Comparison of ENCODE assay signal across 21 cellular contexts in genomic region chr2:203569677-203570316, GRCh38.
"Had no signal": no experiment of that assay in that cellular context is flagged by ENCODE, and none has a peak within 500 bp of the region (broad histone marks: within the 10 kb centered on the region; RNA-seq: fewer than 3 reads in every experiment).

No MANE protein-coding gene starts in this region.

- H3K4me1 ChIP-seq: colonic mucosa, lower lobe of right lung, spleen had no signal

- H3K36me3 ChIP-seq: brain microvascular endothelial cell, colonic mucosa, lower lobe of right lung, sigmoid colon, spleen, thyroid gland had no signal

- ATAC-seq: activated CD8-positive, alpha-beta memory T cell treated with anti-CD3 and anti-CD28 coated beads, Interleukin-2, amount 10 ng/mL, durations not matched to agents 7 days and 5 days; activated naive CD8-positive, alpha-beta T cell treated with anti-CD3 and anti-CD28 coated beads, Interleukin-2, amount 50 U/mL, for 24 hours; left colon; WTC11 had no signal

- H3K4me3 Mint-ChIP-seq: activated CD4-positive, alpha-beta memory T cell treated with anti-CD3 and anti-CD28 coated beads, Interleukin-2, amount 10 ng/mL, durations not matched to agents 7 days and 5 days; activated CD8-positive, alpha-beta memory T cell treated with anti-CD3 and anti-CD28 coated beads, Interleukin-2, amount 10 ng/mL, durations not matched to agents 7 days and 5 days; activated naive CD4-positive, alpha-beta T cell treated with anti-CD3 and anti-CD28 coated beads, Interleukin-2, amount 10 ng/mL, durations not matched to agents 7 days and 5 days; activated naive CD8-positive, alpha-beta T cell treated with anti-CD3 and anti-CD28 coated beads, Interleukin-2, amount 50 U/mL, for 24 hours; nephron; WTC11 had no signal

- H3K4me1 Mint-ChIP-seq: activated CD4-positive, alpha-beta memory T cell treated with anti-CD3 and anti-CD28 coated beads, Interleukin-2, amount 10 ng/mL, durations not matched to agents 7 days and 5 days; WTC11 had no signal

- H3K4me3 ChIP-seq: colonic mucosa, lower lobe of right lung, sigmoid colon, spleen, thyroid gland had no signal

- H3K9me3 Mint-ChIP-seq: activated CD4-positive, alpha-beta memory T cell treated with anti-CD3 and anti-CD28 coated beads, Interleukin-2, amount 10 ng/mL, durations not matched to agents 7 days and 5 days; activated naive CD4-positive, alpha-beta T cell treated with anti-CD3 and anti-CD28 coated beads, Interleukin-2, amount 10 ng/mL, durations not matched to agents 7 days and 5 days; activated naive CD8-positive, alpha-beta T cell treated with anti-CD3 and anti-CD28 coated beads, Interleukin-2, amount 50 U/mL, for 24 hours; nephron; WTC11 had no signal

- H3K27ac ChIP-seq: brain microvascular endothelial cell, colonic mucosa, lower lobe of right lung, sigmoid colon, spleen had no signal

- H3K27ac Mint-ChIP-seq: activated CD4-positive, alpha-beta memory T cell treated with anti-CD3 and anti-CD28 coated beads, Interleukin-2, amount 10 ng/mL, durations not matched to agents 7 days and 5 days; activated CD8-positive, alpha-beta memory T cell treated with anti-CD3 and anti-CD28 coated beads, Interleukin-2, amount 10 ng/mL, durations not matched to agents 7 days and 5 days; activated naive CD4-positive, alpha-beta T cell treated with anti-CD3 and anti-CD28 coated beads, Interleukin-2, amount 10 ng/mL, durations not matched to agents 7 days and 5 days; activated naive CD8-positive, alpha-beta T cell treated with anti-CD3 and anti-CD28 coated beads, Interleukin-2, amount 50 U/mL, for 24 hours; nephron; WTC11 had no signal

- H3K9me3 ChIP-seq: colonic mucosa, lower lobe of right lung, sigmoid colon, spleen, thyroid gland had no signal

- H3K36me3 Mint-ChIP-seq: activated naive CD4-positive, alpha-beta T cell treated with anti-CD3 and anti-CD28 coated beads, Interleukin-2, amount 10 ng/mL, durations not matched to agents 7 days and 5 days; WTC11 had no signal

- DNase-seq: activated CD4-positive, alpha-beta memory T cell treated with anti-CD3 and anti-CD28 coated beads, Interleukin-2, amount 10 ng/mL, durations not matched to agents 7 days and 5 days; activated CD4-positive, alpha-beta T cell treated with anti-CD3 and anti-CD28 coated beads for 48 hours; activated CD8-positive, alpha-beta memory T cell treated with anti-CD3 and anti-CD28 coated beads, Interleukin-2, amount 10 ng/mL, durations not matched to agents 7 days and 5 days; activated naive CD4-positive, alpha-beta T cell treated with anti-CD3 and anti-CD28 coated beads, Interleukin-2, amount 10 ng/mL, durations not matched to agents 7 days and 5 days; activated naive CD8-positive, alpha-beta T cell treated with anti-CD3 and anti-CD28 coated beads, Interleukin-2, amount 50 U/mL, for 24 hours; anterior cingulate cortex; brain microvascular endothelial cell; central memory CD4-positive, alpha-beta T cell; colonic mucosa; foreskin melanocyte; glutamatergic neuron; hippocampal formation; islet precursor cell; left colon; lower lobe of right lung; sigmoid colon; spleen; stimulated activated naive CD4-positive, alpha-beta T cell had no signal

- H3K27me3 ChIP-seq: brain microvascular endothelial cell, colonic mucosa, sigmoid colon, thyroid gland had no signal
